20 cellular contexts compared by ENCODE assay signal in the genomic region with DNA sequence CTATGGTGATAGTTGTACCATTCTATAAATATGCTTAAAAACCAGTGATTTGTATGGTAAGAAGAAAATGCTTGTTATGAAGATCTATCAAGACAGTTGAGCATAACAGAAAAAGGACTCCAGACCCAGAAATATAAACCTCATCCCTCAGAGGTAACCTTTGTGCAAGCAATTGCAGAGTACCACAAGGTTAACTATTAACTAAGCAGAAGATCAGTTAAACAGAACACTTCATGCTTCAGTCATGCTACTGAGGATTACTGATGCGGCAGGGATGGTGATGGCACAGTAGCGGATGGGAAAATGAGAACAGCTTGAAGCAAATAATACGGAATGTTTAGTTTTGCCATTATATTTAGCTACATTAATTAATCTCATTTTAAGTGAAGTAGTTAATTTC. TPM values are rescaled to one million over a fixed set of nuclear protein-coding genes. Genes with fewer than 3 reads are reported as not detected.
DNase-seq lines count a peak whose midpoint lies in the region; ATAC-seq lines count a peak whose summit lies in the region.
"Had no signal": no experiment of that assay in that cellular context is flagged by ENCODE, and none has a peak within 500 bp of the region (broad histone marks: within the 10 kb centered on the region; RNA-seq: fewer than 3 reads in every experiment).

No MANE protein-coding gene starts in this region.

- ATAC-seq in activated naive CD8-positive, alpha-beta T cell treated with anti-CD3 and anti-CD28 coated beads, Interleukin-2, amount 50 U/mL, for 24 hours, result no peak
- ATAC-seq in left colon, result peak; percentile 59
- no peak for ATAC-seq in HG03439 (IDR thresholded peaks at IDR 0.05; ENCODE audit: unreplicated experiment)
- ATAC-seq: GM23338 had no signal

- no peak overlapping the region for H3K4me3 Mint-ChIP-seq in activated naive CD8-positive, alpha-beta T cell treated with anti-CD3 and anti-CD28 coated beads for 36 hours
- no peak overlapping the region for H3K4me3 Mint-ChIP-seq in activated naive CD8-positive, alpha-beta T cell treated with anti-CD3 and anti-CD28 coated beads, Interleukin-2, amount 50 U/mL, for 24 hours
- H3K4me3 Mint-ChIP-seq: CD14-positive monocyte, GM23338 had no signal

- H3K27me3 ChIP-seq in endocrine pancreas (ENCODE audit: control insufficient read depth, insufficient read depth, low read length), result no peaks in the 10 kb centered on the region
- H3K27me3 ChIP-seq: MG63, Peyer's patch had no signal

- no peaks in the 10 kb centered on the region for H3K9me3 Mint-ChIP-seq in activated naive CD8-positive, alpha-beta T cell treated with anti-CD3 and anti-CD28 coated beads for 36 hours
- H3K9me3 Mint-ChIP-seq in activated naive CD8-positive, alpha-beta T cell treated with anti-CD3 and anti-CD28 coated beads, Interleukin-2, amount 50 U/mL, for 24 hours, result no peaks in the 10 kb centered on the region
- H3K9me3 Mint-ChIP-seq: CD14-positive monocyte, GM23338 had no signal

- peaks cover 4% of the 10 kb centered on the region for H3K36me3 ChIP-seq in endocrine pancreas (ENCODE audit: control insufficient read depth, insufficient read depth, low read length)

- peak overlapping the region; percentile 23 for H3K4me3 ChIP-seq in endocrine pancreas (ENCODE audit: control insufficient read depth, insufficient read depth, low read length)
- H3K4me3 ChIP-seq: GM23338, MG63, Peyer's patch had no signal

- H3K4me1 ChIP-seq in endocrine pancreas (ENCODE audit: control insufficient read depth, insufficient read depth, low read length), result peaks cover 48% of the 10 kb centered on the region
- H3K4me1 ChIP-seq: Caco-2, Peyer's patch had no signal

- peaks cover 47% of the 10 kb centered on the region for H3K36me3 Mint-ChIP-seq in activated naive CD8-positive, alpha-beta T cell treated with anti-CD3 and anti-CD28 coated beads for 36 hours
- H3K36me3 Mint-ChIP-seq in activated naive CD8-positive, alpha-beta T cell treated with anti-CD3 and anti-CD28 coated beads, Interleukin-2, amount 50 U/mL, for 24 hours (ENCODE audit: low read depth), result peaks cover 80% of the 10 kb centered on the region

- H3K27me3 Mint-ChIP-seq in activated naive CD8-positive, alpha-beta T cell treated with anti-CD3 and anti-CD28 coated beads for 36 hours, result no peaks in the 10 kb centered on the region
- H3K27me3 Mint-ChIP-seq in activated naive CD8-positive, alpha-beta T cell treated with anti-CD3 and anti-CD28 coated beads, Interleukin-2, amount 50 U/mL, for 24 hours, result no peaks in the 10 kb centered on the region

- H3K27ac Mint-ChIP-seq in activated naive CD8-positive, alpha-beta T cell treated with anti-CD3 and anti-CD28 coated beads for 36 hours, result peak overlapping the region; percentile 65
- H3K27ac Mint-ChIP-seq in activated naive CD8-positive, alpha-beta T cell treated with anti-CD3 and anti-CD28 coated beads, Interleukin-2, amount 50 U/mL, for 24 hours, result no peak overlapping the region

- intact Hi-C loops in left colon (cut with DNase I, micrococcal nuclease), result no loop called here

- H3K4me1 Mint-ChIP-seq in activated naive CD8-positive, alpha-beta T cell treated with anti-CD3 and anti-CD28 coated beads for 36 hours, result no peaks in the 10 kb centered on the region
- H3K4me1 Mint-ChIP-seq in activated naive CD8-positive, alpha-beta T cell treated with anti-CD3 and anti-CD28 coated beads, Interleukin-2, amount 50 U/mL, for 24 hours, result no peaks in the 10 kb centered on the region
- H3K4me1 Mint-ChIP-seq: CD14-positive monocyte, GM23338 had no signal

- H3K9me3 ChIP-seq in endocrine pancreas (ENCODE audit: control insufficient read depth, low read length), result no peaks in the 10 kb centered on the region
- H3K9me3 ChIP-seq: Caco-2, MG63, Peyer's patch had no signal

- H3K9ac ChIP-seq in endocrine pancreas (ENCODE audit: control insufficient read depth, insufficient read depth, low read length), result no peak overlapping the region

- DNase-seq in activated naive CD8-positive, alpha-beta T cell treated with anti-CD3 and anti-CD28 coated beads for 36 hours, result no peak
- no peak for DNase-seq in activated naive CD8-positive, alpha-beta T cell treated with anti-CD3 and anti-CD28 coated beads, Interleukin-2, amount 50 U/mL, for 24 hours
- DNase-seq in left colon (no peak), AG08396 (ENCODE audit: low spot score) (no peak), NCI-H1694 (lab: John Stamatoyannopoulos, UW) (no peak)
- DNase-seq in effector CD8-positive, alpha-beta T cell (lab: John Stamatoyannopoulos, UW), result no peak
- DNase-seq: 8988T, DMS79, MG63, NCI-H1092 treated with DMSO at 0.1 percent for 48 hours, NCI-H187 treated with DMSO at 0.1 percent for 48 hours, NCI-H2171, NCI-H774, Peyer's patch, SHP77 treated with DMSO at 0.1 percent for 48 hours had no signal

RNA-seq across cellular contexts. Expression of a gene that starts 45.5 kb away (rescaled TPM):
- 100 to 1,000 TPM; 280 TPM for total RNA-seq in activated naive CD8-positive, alpha-beta T cell treated with anti-CD3 and anti-CD28 coated beads for 36 hours
- total RNA-seq in left colon, result 10 to 100 TPM; 39.1 to 61.9 TPM

Comparison
In these comparisons a context has a peak if more than half of its experiments do, and no peak if none do; other contexts are left out.
1. RNA of a gene that starts 45.5 kb away (total RNA-seq): 280 TPM in activated naive CD8-positive, alpha-beta T cell treated with anti-CD3 and anti-CD28 coated beads for 36 hours; 39.1 to 61.9 TPM in left colon; every median in the first group is over 4 times any median in the second.